In the genomic region with DNA sequence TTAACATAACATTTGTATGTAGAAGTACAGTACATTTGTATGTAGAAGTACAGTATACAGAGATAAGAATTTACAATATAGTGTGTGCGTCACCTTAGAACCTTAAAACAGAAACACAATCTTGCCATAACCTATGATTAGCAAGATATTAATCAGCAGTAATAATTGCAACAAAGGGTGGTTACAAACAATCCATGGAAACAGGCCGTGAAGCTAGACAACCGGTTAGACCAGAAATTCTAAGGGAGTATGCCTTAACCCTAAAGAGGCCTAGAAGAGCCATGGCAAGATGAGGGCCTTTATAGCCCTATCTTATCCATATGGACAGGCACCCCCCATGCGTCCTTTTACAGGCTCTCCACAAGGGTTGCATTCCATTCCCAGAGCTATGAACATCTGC, we compare ENCODE assay signal across 8 cellular contexts.
DNase-seq lines count a peak whose midpoint lies in the region; TF ChIP-seq lines count a peak whose summit lies in the region.
"Not testable (repeated sequence)": the region's sequence is repeated elsewhere in the genome, so short reads cannot be mapped to it uniquely, and the experiment has no call there.

No MANE protein-coding gene starts in this region.

- not testable (repeated sequence) for TF ChIP-seq POLR2A in esophagus squamous epithelium (IDR thresholded peaks at IDR 0.05); suprapubic skin (IDR thresholded peaks at IDR 0.05)

- not testable (repeated sequence) for H3K4ac ChIP-seq in trophoblast cell (ENCODE audit: low read depth, low read length)

- not testable (repeated sequence) for H2AFZ ChIP-seq in trophoblast cell (ENCODE audit: insufficient read depth, low read length, poor library complexity)

- not testable (repeated sequence) for H3K4me2 ChIP-seq in trophoblast cell (ENCODE audit: low read length)

- H3K4me1 ChIP-seq in HUES6 (ENCODE audit: control insufficient read depth, insufficient read depth, low read length) (peaks cover 24% of the 10 kb centered on the region), esophagus squamous epithelium (peaks cover 0 to 23% (median 5%) of the 10 kb centered on the region in 3 donors)
- not testable (repeated sequence) for H3K4me1 ChIP-seq in trophoblast cell (ENCODE audit: control insufficient read depth in 1 of 2, insufficient read depth in 2 of 2, low read length in 2 of 2); suprapubic skin

- not testable (repeated sequence) for TF ChIP-seq EP300 in suprapubic skin (IDR thresholded peaks at IDR 0.05)

- CTCF ChIA-PET in MCF 10A (lab: Yijun Ruan, JAX) = interaction anchor here (1.2 to 1.5 kb wide), 2 partner anchors 11 to 28 kb away, joined by 4 read pairs; no protein-coding TSS in a partner anchor

- not testable (repeated sequence) for H4K8ac ChIP-seq in trophoblast cell (ENCODE audit: low read depth, low read length)

- H3K4me1 Mint-ChIP-seq in MCF 10A (ENCODE audit: insufficient read depth, unreplicated experiment) = peaks cover 11% of the 10 kb centered on the region

- H3K79me1 ChIP-seq in trophoblast cell (ENCODE audit: low read length) = not testable (repeated sequence)

- H4K12ac ChIP-seq in trophoblast cell (ENCODE audit: low read depth, low read length) = not testable (repeated sequence)

- POLR2A ChIA-PET in MCF 10A (lab: Yijun Ruan, JAX) = interaction anchor here (1.0 to 1.3 kb wide), 3 partner anchors 13 to 21 kb away, joined by 3 to 4 read pairs (median 4); no protein-coding TSS in a partner anchor

- peak; percentile 36 for DNase-seq in DMS53 (lab: John Stamatoyannopoulos, UW)
- DNase-seq in NCI-H748 (lab: John Stamatoyannopoulos, UW; ENCODE audit: unreplicated experiment) = peak; percentile 7
- DNase-seq in MCF 10A (ENCODE audit: unreplicated experiment); esophagus squamous epithelium (lab: John Stamatoyannopoulos, UW); suprapubic skin (ENCODE audit: low spot score in 2 of 2): not testable (repeated sequence)
- DNase-seq in epithelial cell of esophagus (ENCODE audit: low read depth) = peak; percentile 90
- DNase-seq in trophoblast cell = peak; percentile 65 to 93

- H3K23ac ChIP-seq in trophoblast cell (ENCODE audit: low read length) = not testable (repeated sequence)

- peak overlapping the region; percentile 68 for H3K27ac Mint-ChIP-seq in MCF 10A (ENCODE audit: low read depth, unreplicated experiment)

- H2AK5ac ChIP-seq in trophoblast cell (ENCODE audit: low read length) = not testable (repeated sequence)

- intact Hi-C loops in MCF 10A (cut with micrococcal nuclease); esophagus squamous epithelium (cut with DNase I): not testable (repeated sequence)

- not testable (repeated sequence) for H3K14ac ChIP-seq in trophoblast cell (ENCODE audit: low read length)

- H3K79me2 ChIP-seq in trophoblast cell (ENCODE audit: control insufficient read depth, insufficient read depth, low read length, poor library complexity) = not testable (repeated sequence)

- TF ChIP-seq CTCF in MCF 10A (IDR thresholded peaks at IDR 0.05; ENCODE audit: unreplicated experiment); epithelial cell of esophagus (IDR thresholded peaks at IDR 0.05; ENCODE audit: insufficient read depth, low read depth, low read length, missing control alignments); esophagus squamous epithelium (IDR thresholded peaks at IDR 0.05); suprapubic skin (IDR thresholded peaks at IDR 0.05): not testable (repeated sequence)

- H2BK12ac ChIP-seq in trophoblast cell (ENCODE audit: low read length) = not testable (repeated sequence)

- not testable (repeated sequence) for H3K27me3 Mint-ChIP-seq in MCF 10A (ENCODE audit: insufficient read depth, unreplicated experiment)

- peaks cover 12% of the 10 kb centered on the region for H3K9me3 Mint-ChIP-seq in MCF 10A (ENCODE audit: unreplicated experiment)

- H3K4me3 Mint-ChIP-seq in MCF 10A (ENCODE audit: unreplicated experiment) = not testable (repeated sequence)

- H3K9me3 ChIP-seq in HUES6 (ENCODE audit: control insufficient read depth, insufficient read depth, low read depth, low read length); esophagus squamous epithelium; trophoblast cell (ENCODE audit: insufficient read depth, low read depth, low read length); suprapubic skin: not testable (repeated sequence)

- not testable (repeated sequence) for H3K36me3 Mint-ChIP-seq in MCF 10A (ENCODE audit: insufficient read depth, unreplicated experiment)

- not testable (repeated sequence) for H4K91ac ChIP-seq in trophoblast cell (ENCODE audit: low read depth, low read length)

- H3K27ac ChIP-seq in HUES6 (ENCODE audit: low read depth, low read length) = peak overlapping the region; percentile 89; the same call in 1 of the 2 replicates
- H3K27ac ChIP-seq in esophagus squamous epithelium = peak overlapping the region in 3 of 4 donors; percentile 66 to 76 (median 76)
- H3K27ac ChIP-seq in trophoblast cell (ENCODE audit: low read depth, low read length) = not testable (repeated sequence)
- peak overlapping the region; percentile 64 for H3K27ac ChIP-seq in suprapubic skin

- H3K36me3 ChIP-seq in HUES6 (ENCODE audit: control insufficient read depth, insufficient read depth, low read length); esophagus squamous epithelium; trophoblast cell (ENCODE audit: control insufficient read depth in 1 of 2, insufficient read depth in 2 of 2, low read length in 2 of 2); suprapubic skin: not testable (repeated sequence)

- H3K9ac ChIP-seq in HUES6 (ENCODE audit: low read length) = peak overlapping the region; percentile 10
- not testable (repeated sequence) for H3K9ac ChIP-seq in trophoblast cell (ENCODE audit: low read length)

- WGBS in esophagus squamous epithelium, 2 donors = 47 to 51% methylated on average over 4 of the region's 4 CpGs
- no CpG with 5 or more reads among the region's 4 CpGs for WGBS in trophoblast cell (ENCODE audit: extremely low coverage, insufficient coverage, insufficient read length)
- 53% methylated on average over 4 of the region's 4 CpGs for WGBS in suprapubic skin

- H3K18ac ChIP-seq in trophoblast cell (ENCODE audit: low read length) = not testable (repeated sequence)

- not testable (repeated sequence) for H3K27me3 ChIP-seq in HUES6 (ENCODE audit: control insufficient read depth, insufficient read depth, low read length); esophagus squamous epithelium; trophoblast cell (ENCODE audit: insufficient read depth, low read length); suprapubic skin

- H2BK5ac ChIP-seq in trophoblast cell (ENCODE audit: low read depth, low read length, poor library complexity) = not testable (repeated sequence)

- not testable (repeated sequence) for H2BK120ac ChIP-seq in trophoblast cell (ENCODE audit: insufficient read depth, low read length, poor library complexity)

- not testable (repeated sequence) for BruUV-seq in MCF 10A (replicated peaks; lab: Mats Ljungman, UMichigan)

- H3K4me3 ChIP-seq in HUES6 (ENCODE audit: low read depth, low read length); epithelial cell of esophagus (ENCODE audit: low read length); esophagus squamous epithelium; trophoblast cell (ENCODE audit: low read depth, low read length); suprapubic skin: not testable (repeated sequence)
